In genomic region chr5:89934069-89934468, GRCh38 we compare ENCODE assay signal across 21 cellular contexts.
DNase-seq lines count a peak whose midpoint lies in the region; ATAC-seq, FAIRE-seq and TF ChIP-seq lines count a peak whose summit lies in the region.
"Had no signal": no experiment of that assay in that cellular context is flagged by ENCODE, and none has a peak within 500 bp of the region (broad histone marks: within the 10 kb centered on the region; RNA-seq: fewer than 3 reads in every experiment).

No MANE protein-coding gene starts in this region.

- in situ Hi-C loops in GM12878 (cut with MboI): no loop called here

- RAD21 ChIA-PET in GM12878 (lab: Charles Lee; ENCODE audit: unreplicated experiment): no interaction called here

- TF ChIP-seq POLR2A in GM12878 (IDR thresholded peaks at IDR 0.05; ENCODE audit: low read depth, low read length): no peak

- TF ChIP-seq CTCF in GM12878 (IDR thresholded peaks at IDR 0.05 in 2 of 3, conservative IDR thresholded peaks at IDR 0.05 in 1 of 3; ENCODE audit: control insufficient read depth in 2 of 3, extremely low read depth in 1 of 3, insufficient read depth in 1 of 3, low read depth in 3 of 3, low read length in 3 of 3) (no peak), D721Med (IDR thresholded peaks at IDR 0.05; ENCODE audit: insufficient read depth, missing control alignments) (no peak)

- no peaks in the 10 kb centered on the region for H3K79me2 ChIP-seq in GM12878 (ENCODE audit: control insufficient read depth, insufficient read depth, low read length)

- no peaks in the 10 kb centered on the region for H3K27me3 ChIP-seq in GM12878 (replicated peaks in 1 of 2; ENCODE audit: control insufficient read depth in 2 of 2, insufficient read depth in 2 of 2, low read length in 1 of 2)
- H3K27me3 ChIP-seq: foreskin keratinocyte, right atrium auricular region, suprapubic skin, uterus had no signal

- no peaks in the 10 kb centered on the region for H3K36me3 ChIP-seq in GM12878 (ENCODE audit: control insufficient read depth in 2 of 2, insufficient read depth in 2 of 2, low read length in 1 of 2)
- H3K36me3 ChIP-seq: right atrium auricular region, suprapubic skin, uterus had no signal

- no TSS peak for BruUV-seq in GM12878 (replicated peaks; lab: Mats Ljungman, UMichigan)

- WGBS in GM12878 (ENCODE audit: insufficient coverage, insufficient replicate concordance, low lambda C conversion rate, missing lambda C conversion rate): 7% methylated on average over 4 of the region's 4 CpGs

- H3K4me1 ChIP-seq in GM12878 (ENCODE audit: control insufficient read depth, insufficient read depth, low read length): peaks cover 9% of the 10 kb centered on the region; the same call in 1 of the 2 replicates
- H3K4me1 ChIP-seq: suprapubic skin, uterus had no signal

- no peak for TF ChIP-seq EP300 in GM12878 (IDR thresholded peaks at IDR 0.05; ENCODE audit: borderline replicate concordance in 1 of 2, control insufficient read depth in 1 of 2, low read depth in 2 of 2, low read length in 2 of 2)

- no peak overlapping the region for H3K27ac ChIP-seq in GM12878 (ENCODE audit: control insufficient read depth, insufficient read depth)
- H3K27ac ChIP-seq: foreskin keratinocyte, right atrium auricular region, suprapubic skin, uterus had no signal

- POLR2A ChIA-PET in GM12878 (lab: Charles Lee): no interaction called here

- CTCF ChIA-PET in GM12878 (lab: Yijun Ruan, JAX): no interaction called here

- H3K4me2 ChIP-seq in GM12878 (ENCODE audit: control insufficient read depth, insufficient read depth): peak overlapping the region; percentile 15; the same call in 1 of the 2 replicates

- no peak overlapping the region for H3K4me3 ChIP-seq in GM12878
- H3K4me3 ChIP-seq: lung, right atrium auricular region, suprapubic skin, uterus had no signal

- TF ChIP-seq RAD21 in GM12878 (IDR thresholded peaks at IDR 0.05; ENCODE audit: insufficient read depth, low read depth, low read length): 0 out of 2 replicates have a peak, but pooled peaks have one; percentile 5

- H4K20me1 ChIP-seq in GM12878 (ENCODE audit: control insufficient read depth, insufficient read depth): no peaks in the 10 kb centered on the region

- H3K9ac ChIP-seq in GM12878 (ENCODE audit: control insufficient read depth, insufficient read depth, low read length): no peak overlapping the region

- H2AFZ ChIP-seq in GM12878 (ENCODE audit: control insufficient read depth, low read depth, low read length): peak overlapping the region; percentile 28

- DNase-seq in GM12878 (ENCODE audit: low read depth, low spot score): peak; percentile 13
- DNase-seq in D721Med (ENCODE audit: insufficient read length, low spot score): no peak
- no peak for DNase-seq in HuH-7.5 (ENCODE audit: low spot score)
- DNase-seq: ACHN; anterior cingulate cortex; central memory CD4-positive, alpha-beta T cell; foreskin keratinocyte; hypothalamus; NCI-H1105 treated with DMSO at 0.1 percent for 48 hours; NCI-H510A treated with DMSO at 0.1 percent for 48 hours; SHP77; uterus had no signal

- intact Hi-C loops in GM12878 (cut with micrococcal nuclease; ENCODE audit: unreplicated experiment): loop anchor here (10.0 kb wide), 2 partner anchors 1049 to 1209 kb away; partner anchors contain the start of gene MEF2C

- no peaks in the 10 kb centered on the region for H3K9me3 ChIP-seq in GM12878 (replicated peaks; ENCODE audit: control insufficient read depth, insufficient read depth, low read length)
- H3K9me3 ChIP-seq: right atrium auricular region, suprapubic skin, uterus had no signal

- ATAC-seq in GM18858 (IDR thresholded peaks at IDR 0.05; ENCODE audit: unreplicated experiment): peak; percentile 30
- ATAC-seq in GM21576 (IDR thresholded peaks at IDR 0.05; ENCODE audit: unreplicated experiment): peak; percentile 41
- peak; percentile 50 for ATAC-seq in HG03066 (IDR thresholded peaks at IDR 0.05; ENCODE audit: low read depth, unreplicated experiment)
- ATAC-seq in GM12878: peak; percentile 56
- no peak for ATAC-seq in HG03196 (IDR thresholded peaks at IDR 0.05; ENCODE audit: unreplicated experiment)
- ATAC-seq in HG03159 (IDR thresholded peaks at IDR 0.05; ENCODE audit: unreplicated experiment): no peak
- ATAC-seq: foreskin keratinocyte had no signal

- SMC1A ChIA-PET in GM12878 (lab: Charles Lee; ENCODE audit: uncharacterized antibody, unreplicated experiment): no interaction called here

- FAIRE-seq in GM12878 (lab: Jason Lieb, UNC): peak; percentile 82
- FAIRE-seq in D721Med (lab: Jason Lieb, UNC): no peak
- FAIRE-seq: keratinocyte had no signal

TF ChIP-seq in GM12878, 131 proteins besides CTCF, POLR2A, EP300 and RAD21:
- TF ChIP-seq MYB (IDR thresholded peaks at IDR 0.05; ENCODE audit: borderline replicate concordance, low read depth, low read length) (no peak), ZZZ3 (IDR thresholded peaks at IDR 0.05; ENCODE audit: control insufficient read depth, insufficient read length, low read depth) (no peak), HDAC6 (IDR thresholded peaks at IDR 0.05; ENCODE audit: unreplicated experiment) (no peak), MTA3 (IDR thresholded peaks at IDR 0.05; ENCODE audit: borderline replicate concordance, low read length) (0 out of 2 replicates have a peak, but pooled peaks have one; percentile 36), EED (IDR thresholded peaks at IDR 0.05; ENCODE audit: low read depth) (0 out of 2 replicates have a peak, but pooled peaks have one; percentile 36), NFIC (IDR thresholded peaks at IDR 0.05; ENCODE audit: low read depth, low read length) (peak; percentile 51; the same call in 1 of the 2 replicates), GABPA (IDR thresholded peaks at IDR 0.05; ENCODE audit: low read depth) (no peak), PBX3 (IDR thresholded peaks at IDR 0.05; ENCODE audit: insufficient replicate concordance, low read depth, low read length) (no peak), RUNX3 (IDR thresholded peaks at IDR 0.05; ENCODE audit: low read length) (peak; percentile 89), MEF2A (IDR thresholded peaks at IDR 0.05; ENCODE audit: insufficient read depth, low read depth, low read length) (peak; percentile 74), BCL11A (IDR thresholded peaks at IDR 0.05; ENCODE audit: low read depth, low read length) (0 out of 2 replicates have a peak, but pooled peaks have one; percentile 35)

Comparison
In these comparisons a context has a peak if more than half of its experiments do, and no peak if none do; other contexts are left out.
1. ATAC-seq: peak in GM18858 (single experiment), GM21576 (single experiment), HG03066 (single experiment) and GM12878 (single experiment); none in HG03196 (single experiment) and HG03159 (single experiment).